In genomic region chr19:47580397-47580796, GRCh38 we compare ENCODE assay signal across 31 cellular contexts. TPM values are rescaled to one million over a fixed set of nuclear protein-coding genes. Genes with fewer than 3 reads are reported as not detected.
"Had no signal": no experiment of that assay in that cellular context is flagged by ENCODE, and none has a peak within 500 bp of the region (broad histone marks: within the 10 kb centered on the region; RNA-seq: fewer than 3 reads in every experiment).

No MANE protein-coding gene starts in this region.

- H3K27ac Mint-ChIP-seq: activated B cell treated with CpG ODN at 0.5 μM for 24 hours; activated CD8-positive, alpha-beta T cell treated with anti-CD3 and anti-CD28 coated beads for 36 hours; activated naive CD8-positive, alpha-beta T cell treated with anti-CD3 and anti-CD28 coated beads for 36 hours; activated T-cell treated with anti-CD3 and anti-CD28 coated beads, Interleukin-2, amount 50 U/mL, for 72 hours; T-helper 2 cell treated with Interferon-gamma antibody and Interleukin-4, amounts not matched to agents 5 μg/mL and 100 μg/mL, for 36 hours had no signal

- H3K36me3 Mint-ChIP-seq: activated naive CD8-positive, alpha-beta T cell treated with anti-CD3 and anti-CD28 coated beads for 36 hours had no signal

- H3K4me3 Mint-ChIP-seq: activated B cell treated with CpG ODN at 0.5 μM for 24 hours; activated CD8-positive, alpha-beta T cell treated with anti-CD3 and anti-CD28 coated beads for 36 hours; activated naive CD4-positive, alpha-beta T cell treated with anti-CD3 and anti-CD28 coated beads, Interleukin-2, amount 10 ng/mL, durations not matched to agents 7 days and 5 days; activated naive CD8-positive, alpha-beta T cell treated with anti-CD3 and anti-CD28 coated beads for 36 hours; activated T-cell treated with anti-CD3 and anti-CD28 coated beads, Interleukin-2, amount 50 U/mL, for 72 hours; T-helper 2 cell treated with Interferon-gamma antibody and Interleukin-4, amounts not matched to agents 5 μg/mL and 100 μg/mL, for 36 hours had no signal

- H3K9me3 Mint-ChIP-seq: activated B cell treated with CpG ODN at 0.5 μM for 24 hours; activated CD8-positive, alpha-beta T cell treated with anti-CD3 and anti-CD28 coated beads for 36 hours; activated T-cell treated with anti-CD3 and anti-CD28 coated beads, Interleukin-2, amount 50 U/mL, for 72 hours had no signal

- ATAC-seq: activated CD8-positive, alpha-beta T cell treated with anti-CD3 and anti-CD28 coated beads for 36 hours; activated T-cell treated with anti-CD3 and anti-CD28 coated beads, Interleukin-2, amount 50 U/mL, for 72 hours; PC-3 had no signal

- H3K27me3 Mint-ChIP-seq: activated CD8-positive, alpha-beta T cell treated with anti-CD3 and anti-CD28 coated beads for 36 hours; activated naive CD8-positive, alpha-beta T cell treated with anti-CD3 and anti-CD28 coated beads for 36 hours had no signal

- DNase-seq: activated B cell treated with CpG ODN at 0.5 μM for 24 hours; activated CD4-positive, alpha-beta T cell treated with anti-CD3 and anti-CD28 coated beads for 48 hours; activated CD4-positive, alpha-beta T cell treated with anti-CD3 and anti-CD28 coated beads, Interleukin-2, amount 50 U/mL, for 4 hours; activated CD4-positive, CD25-positive, alpha-beta regulatory T cell treated with anti-CD3 and anti-CD28 coated beads, Interleukin-2, amount 50 U/mL, for 72 hours; activated CD8-positive, alpha-beta T cell treated with anti-CD3 and anti-CD28 coated beads for 36 hours; activated gamma-delta T cell treated with Interleukin-2 at 50 U/mL for 16 hours; activated naive CD4-positive, alpha-beta T cell treated with anti-CD3 and anti-CD28 coated beads, Interleukin-2, amount 10 ng/mL, durations not matched to agents 7 days and 5 days; activated naive CD8-positive, alpha-beta T cell treated with anti-CD3 and anti-CD28 coated beads for 36 hours; activated T-cell treated with anti-CD3 and anti-CD28 coated beads, Interleukin-2, amount 50 U/mL, for 1 hour; activated T-cell treated with anti-CD3 and anti-CD28 coated beads, Interleukin-2, amount 50 U/mL, for 72 hours; amniotic stem cell; NCI-H1092 treated with DMSO at 0.1 percent for 48 hours; NCI-H1417; NCI-H146; NCI-H187; NCI-H2029 treated with DMSO at 0.1 percent for 48 hours; NCI-H2107; NCI-H2171; NCI-H510A; NCI-H526; NCI-H748 treated with DMSO at 0.1 percent for 48 hours; NK-92 treated with Interleukin-12 subunit alpha and Interleukin-12 subunit beta, amount 100 ng/mL, for 24 hours; PC-3; Peyer's patch; RPMI8226; SHP77 treated with DMSO at 0.1 percent for 48 hours; SW 1271 had no signal

- H3K27ac ChIP-seq: cardiac muscle cell, Peyer's patch, SJSA1 had no signal

RNA-seq across cellular contexts. Expression of gene ZNF541, which starts 7.4 kb away (rescaled TPM):
- total RNA-seq: activated B cell treated with CpG ODN at 0.5 μM for 24 hours; activated CD8-positive, alpha-beta memory T cell treated with anti-CD3 and anti-CD28 coated beads for 36 hours; cardiac muscle cell; PC-3; Peyer's patch; SJSA1 had no signal
